16 cellular contexts compared by ENCODE assay signal in genomic region chr10:32155075-32155516, GRCh38.
DNase-seq lines count a peak whose midpoint lies in the region; ATAC-seq and TF ChIP-seq lines count a peak whose summit lies in the region.
"Had no signal": no experiment of that assay in that cellular context is flagged by ENCODE, and none has a peak within 500 bp of the region (broad histone marks: within the 10 kb centered on the region; RNA-seq: fewer than 3 reads in every experiment).

No MANE protein-coding gene starts in this region.

- intact Hi-C loops in right cardiac atrium (cut with DNase I) (no loop called here), Right ventricle myocardium inferior (cut with DNase I) (no loop called here), MCF 10A (cut with micrococcal nuclease) (no loop called here)

- no peaks in the 10 kb centered on the region for H3K9me3 Mint-ChIP-seq in MCF 10A (ENCODE audit: unreplicated experiment)

- H3K9me2 ChIP-seq in hepatocyte (replicated peaks; ENCODE audit: insufficient read depth): no peaks in the 10 kb centered on the region

- H3K36me3 Mint-ChIP-seq in MCF 10A (ENCODE audit: insufficient read depth, unreplicated experiment): no peaks in the 10 kb centered on the region

- no peak overlapping the region for H3K4me3 Mint-ChIP-seq in MCF 10A (ENCODE audit: unreplicated experiment)
- H3K4me3 Mint-ChIP-seq: neural crest cell had no signal

- no peak overlapping the region for H2AFZ ChIP-seq in hepatocyte

- no peaks in the 10 kb centered on the region for H3K27me3 Mint-ChIP-seq in MCF 10A (ENCODE audit: insufficient read depth, unreplicated experiment)

- H3K4me1 ChIP-seq in right cardiac atrium (ENCODE audit: control insufficient read depth, insufficient read depth, low read length) (peaks cover 4% of the 10 kb centered on the region), hepatocyte (ENCODE audit: insufficient read depth) (no peaks in the 10 kb centered on the region)

- no peak overlapping the region for H3K4me2 ChIP-seq in hepatocyte

- 42% methylated on average over 2 of the region's 2 CpGs for WGBS in right cardiac atrium
- WGBS in hepatocyte (ENCODE audit: low lambda C conversion rate, missing lambda C conversion rate): 54% methylated on average over 2 of the region's 2 CpGs

- peak; percentile 40 to 62 for ATAC-seq in right cardiac atrium
- ATAC-seq in Right ventricle myocardium inferior: no peak
- ATAC-seq in GM19328 (IDR thresholded peaks at IDR 0.05; ENCODE audit: unreplicated experiment): no peak

- H3K27me3 ChIP-seq in right cardiac atrium (ENCODE audit: control insufficient read depth, insufficient read depth) (no peaks in the 10 kb centered on the region), hepatocyte (no peaks in the 10 kb centered on the region)

- peaks cover 10% of the 10 kb centered on the region for H3K4me1 Mint-ChIP-seq in MCF 10A (ENCODE audit: insufficient read depth, unreplicated experiment)
- H3K4me1 Mint-ChIP-seq: neural crest cell had no signal

- CTCF ChIA-PET in MCF 10A (lab: Yijun Ruan, JAX): interaction anchor here (0.6 to 1.1 kb wide), 2 partner anchors 14 to 1145 kb away, joined by 4 to 5 read pairs; no protein-coding TSS in a partner anchor

- H3K9me3 ChIP-seq in right cardiac atrium (ENCODE audit: control insufficient read depth, low read length): no peaks in the 10 kb centered on the region
- H3K9me3 ChIP-seq in hepatocyte (ENCODE audit: low read depth): no peaks in the 10 kb centered on the region

- H3K36me3 ChIP-seq in hepatocyte (replicated peaks; ENCODE audit: insufficient read depth, low read depth): no peaks in the 10 kb centered on the region

- TF ChIP-seq CTCF in MCF 10A (IDR thresholded peaks at IDR 0.05; ENCODE audit: unreplicated experiment) (no peak), hepatocyte (IDR thresholded peaks at IDR 0.05; ENCODE audit: poor library complexity) (no peak)

- no peaks in the 10 kb centered on the region for H4K20me1 ChIP-seq in hepatocyte (ENCODE audit: insufficient read depth, poor library complexity, severe bottlenecking)

- DNase-seq in right cardiac atrium (no peak), Right ventricle myocardium inferior (ENCODE audit: missing footprints) (no peak), MCF 10A (ENCODE audit: unreplicated experiment) (no peak), hepatocyte (ENCODE audit: low spot score) (no peak), putamen (ENCODE audit: low spot score) (no peak)
- no peak for DNase-seq in activated naive CD4-positive, alpha-beta T cell treated with anti-CD3 and anti-CD28 coated beads, Interleukin-2, amount 50 U/mL, for 16 hours
- DNase-seq in stimulated activated CD4-positive, alpha-beta T cell treated with anti-CD3 and anti-CD28 coated beads, Interleukin-4, amount 100 ng/mL, for 24 hours: no peak
- DNase-seq: ACHN; activated CD8-positive, alpha-beta memory T cell treated with anti-CD3 and anti-CD28 coated beads, Interleukin-2, amount 50 U/mL, for 48 hours; effector CD8-positive, alpha-beta T cell; HCEC 1CT; hippocampal formation; NCI-H1105 had no signal

- H3K79me2 ChIP-seq in hepatocyte: no peaks in the 10 kb centered on the region

- POLR2A ChIA-PET in MCF 10A (lab: Yijun Ruan, JAX): no interaction called here

- BruUV-seq in MCF 10A (replicated peaks; lab: Mats Ljungman, UMichigan): no TSS peak

- H3K27ac ChIP-seq in right cardiac atrium (ENCODE audit: low read length) (no peak overlapping the region), hepatocyte (peak overlapping the region; percentile 40)
- H3K27ac ChIP-seq: RWPE1 had no signal

- H3K27ac Mint-ChIP-seq in MCF 10A (ENCODE audit: low read depth, unreplicated experiment): peak overlapping the region; percentile 79

- H3K4me3 ChIP-seq in right cardiac atrium (ENCODE audit: low read length): no peak overlapping the region
- no peak overlapping the region for H3K4me3 ChIP-seq in hepatocyte

Comparison
In these comparisons a context has a peak if more than half of its experiments do, and no peak if none do; other contexts are left out.
1. ATAC-seq: peak in right cardiac atrium (2 of 2); none in Right ventricle myocardium inferior (single experiment) and GM19328 (single experiment).